ENCODE assay signal across 8 cellular contexts in genomic region chr1:39407496-39407888, GRCh38.
DNase-seq lines count a peak whose midpoint lies in the region; ATAC-seq, FAIRE-seq and TF ChIP-seq lines count a peak whose summit lies in the region.

No MANE protein-coding gene starts in this region.

- H3K4me1 Mint-ChIP-seq in activated CD8-positive, alpha-beta memory T cell treated with anti-CD3 and anti-CD28 coated beads, Interleukin-2, amount 10 ng/mL, durations not matched to agents 7 days and 5 days = peaks cover 65% of the 10 kb centered on the region
- H3K4me1 Mint-ChIP-seq in activated T-helper 17 cell treated with anti-CD3 and anti-CD28 coated beads, Interleukin-2, amount 50 U/mL, for 72 hours = peaks cover 59% of the 10 kb centered on the region

- H3K36me3 ChIP-seq in HepG2 (replicated peaks in 1 of 2; ENCODE audit: control insufficient read depth in 1 of 2, insufficient read depth in 2 of 2, low read length in 2 of 2) (peaks cover 0 to 2% of the 10 kb centered on the region in 2 experiments; a peak in 1 of 5 replicates), thyroid gland (no peaks in the 10 kb centered on the region)

- H3K9ac ChIP-seq in HepG2 (ENCODE audit: insufficient read depth, low read depth, low read length) = peak overlapping the region; percentile 98

- intact Hi-C loops in HepG2 (cut with micrococcal nuclease; ENCODE audit: unreplicated experiment) = loop anchor here (2.0 kb wide), 1 partner anchor 15 kb away; no protein-coding TSS in a partner anchor
- intact Hi-C loops in thyroid gland (cut with DNase I) = no loop called here

- TF ChIP-seq RAD21 in HepG2 (CRISPR knock-in tag; IDR thresholded peaks at IDR 0.05) = no peak

- TF ChIP-seq CTCF in HepG2 (CRISPR knock-in tag; IDR thresholded peaks at IDR 0.05) (no peak), thyroid gland (IDR thresholded peaks at IDR 0.05) (no peak)

- H2AFZ ChIP-seq in HepG2 (ENCODE audit: low read length) = no peak overlapping the region

- TF ChIP-seq POLR2A in HepG2 (IDR thresholded peaks at IDR 0.05; ENCODE audit: insufficient read depth in 1 of 2, low read depth in 2 of 2, low read length in 2 of 2) (no peak), thyroid gland (IDR thresholded peaks at IDR 0.05) (peak in 1 of 2 donors; percentile 22)

- peaks cover 25% of the 10 kb centered on the region for H4K20me1 ChIP-seq in HepG2 (ENCODE audit: insufficient read depth, low read length)

- peak overlapping the region; percentile 75 for H3K4me3 Mint-ChIP-seq in activated CD8-positive, alpha-beta memory T cell treated with anti-CD3 and anti-CD28 coated beads, Interleukin-2, amount 10 ng/mL, durations not matched to agents 7 days and 5 days
- peak overlapping the region; percentile 88 for H3K4me3 Mint-ChIP-seq in activated T-helper 17 cell treated with anti-CD3 and anti-CD28 coated beads, Interleukin-2, amount 50 U/mL, for 72 hours

- H3K27me3 Mint-ChIP-seq in activated CD8-positive, alpha-beta memory T cell treated with anti-CD3 and anti-CD28 coated beads, Interleukin-2, amount 10 ng/mL, durations not matched to agents 7 days and 5 days = no peaks in the 10 kb centered on the region
- H3K27me3 Mint-ChIP-seq in activated T-helper 17 cell treated with anti-CD3 and anti-CD28 coated beads, Interleukin-2, amount 50 U/mL, for 72 hours = no peaks in the 10 kb centered on the region

- H3K4me3 ChIP-seq in HepG2 (replicated peaks in 1 of 3; ENCODE audit: insufficient read depth in 1 of 3, low read depth in 2 of 3, low read length in 3 of 3) (peak overlapping the region; percentile 63 to 89 (median 88); a peak in 5 of 6 replicates), thyroid gland (replicated peaks in 1 of 3) (no peak overlapping the region)

- peaks cover 65% of the 10 kb centered on the region for H3K4me1 ChIP-seq in HepG2 (ENCODE audit: insufficient read depth, low read length)
- peaks cover 65 to 66% of the 10 kb centered on the region in 2 donors for H3K4me1 ChIP-seq in thyroid gland

- H3K9me3 ChIP-seq in HepG2 (ENCODE audit: low read length) (no peaks in the 10 kb centered on the region), thyroid gland (no peaks in the 10 kb centered on the region)

- no peaks in the 10 kb centered on the region for H3K9me3 Mint-ChIP-seq in activated CD8-positive, alpha-beta memory T cell treated with anti-CD3 and anti-CD28 coated beads, Interleukin-2, amount 10 ng/mL, durations not matched to agents 7 days and 5 days (ENCODE audit: low read depth)
- no peaks in the 10 kb centered on the region for H3K9me3 Mint-ChIP-seq in activated T-helper 17 cell treated with anti-CD3 and anti-CD28 coated beads, Interleukin-2, amount 50 U/mL, for 72 hours

- no TSS peak for BruUV-seq in HepG2 (replicated peaks; lab: Mats Ljungman, UMichigan)

- 3% methylated on average over 7 of the region's 7 CpGs for WGBS in HepG2 (ENCODE audit: low lambda C conversion rate)
- 36 to 38% methylated on average over 7 of the region's 7 CpGs for WGBS in thyroid gland, 2 donors

- in situ Hi-C loops in HepG2 (cut with HindIII; ENCODE audit: extremely low pct_ligation_motif_present, low pct_unique_long_range_greater_than_20kb) = no loop called here

- peaks cover 30% of the 10 kb centered on the region for H3K79me2 ChIP-seq in HepG2 (ENCODE audit: insufficient read depth, low read length)

- POLR2A ChIA-PET in HepG2 (lab: Yijun Ruan, JAX) = interaction anchor here (1.0 to 5.1 kb wide), 7 partner anchors 9 to 249 kb away, joined by 3 to 41 read pairs (median 9); no protein-coding TSS in a partner anchor

- DNase-seq in activated CD8-positive, alpha-beta memory T cell treated with anti-CD3 and anti-CD28 coated beads, Interleukin-2, amount 10 ng/mL, durations not matched to agents 7 days and 5 days = no peak
- DNase-seq in activated CD8-positive, alpha-beta memory T cell treated with anti-CD3 and anti-CD28 coated beads for 24 hours = no peak
- no peak for DNase-seq in HepG2 (ENCODE audit: low spot score)
- peak; percentile 49 to 56 for DNase-seq in thyroid gland
- no peak for DNase-seq in putamen (ENCODE audit: low spot score)
- DNase-seq in COLO829 (ENCODE audit: low spot score) = no peak

- CTCF ChIA-PET in activated CD8-positive, alpha-beta memory T cell treated with anti-CD3 and anti-CD28 coated beads, Interleukin-2, amount 10 ng/mL, durations not matched to agents 7 days and 5 days (lab: Charles Lee) = interaction anchor here (1.1 to 1.8 kb wide), 4 partner anchors 9 to 215 kb away, joined by 3 to 5 read pairs (median 4); no protein-coding TSS in a partner anchor
- CTCF ChIA-PET in HepG2 (lab: Yijun Ruan, JAX; ENCODE audit: low intra/inter-chr PET ratio, low total read pairs) = no interaction called here

- no peaks in the 10 kb centered on the region; a peak in 1 of 5 replicates for H3K27me3 ChIP-seq in HepG2 (ENCODE audit: control insufficient read depth in 1 of 2, insufficient read depth in 2 of 2, low read length in 2 of 2)
- no peaks in the 10 kb centered on the region for H3K27me3 ChIP-seq in thyroid gland

- FAIRE-seq in HepG2 (lab: Jason Lieb, UNC) = no peak

- no peak for ATAC-seq in activated CD8-positive, alpha-beta memory T cell treated with anti-CD3 and anti-CD28 coated beads, Interleukin-2, amount 10 ng/mL, durations not matched to agents 7 days and 5 days
- no peak for ATAC-seq in activated T-helper 17 cell treated with anti-CD3 and anti-CD28 coated beads, Interleukin-2, amount 50 U/mL, for 72 hours (replicated peaks)
- ATAC-seq in HepG2 (no peak), HG02571 (IDR thresholded peaks at IDR 0.05; ENCODE audit: unreplicated experiment) (no peak)

- H3K4me2 ChIP-seq in HepG2 (ENCODE audit: low read depth, low read length) = peak overlapping the region; percentile 82

- no peak overlapping the region for H3K27ac Mint-ChIP-seq in activated CD8-positive, alpha-beta memory T cell treated with anti-CD3 and anti-CD28 coated beads, Interleukin-2, amount 10 ng/mL, durations not matched to agents 7 days and 5 days
- H3K27ac Mint-ChIP-seq in activated T-helper 17 cell treated with anti-CD3 and anti-CD28 coated beads, Interleukin-2, amount 50 U/mL, for 72 hours = peak overlapping the region; percentile 81

- TF ChIP-seq EP300 in HepG2 (IDR thresholded peaks at IDR 0.05; ENCODE audit: low read depth in 2 of 2, low read length in 2 of 2) (no peak), HepG2 (CRISPR knock-in tag; IDR thresholded peaks at IDR 0.05; ENCODE audit: borderline replicate concordance) (no peak)

- peaks cover 22% of the 10 kb centered on the region for H3K36me3 Mint-ChIP-seq in activated CD8-positive, alpha-beta memory T cell treated with anti-CD3 and anti-CD28 coated beads, Interleukin-2, amount 10 ng/mL, durations not matched to agents 7 days and 5 days
- peaks cover 73% of the 10 kb centered on the region for H3K36me3 Mint-ChIP-seq in activated T-helper 17 cell treated with anti-CD3 and anti-CD28 coated beads, Interleukin-2, amount 50 U/mL, for 72 hours (ENCODE audit: low read depth)

- peak overlapping the region; percentile 97 for H3K27ac ChIP-seq in HepG2 (ENCODE audit: extremely low read length, insufficient read depth, low read length)
- peak overlapping the region; percentile 89 to 95 (median 94) for H3K27ac ChIP-seq in thyroid gland

TF ChIP-seq in HepG2, 621 proteins besides CTCF, POLR2A, EP300 and RAD21 (continues in another document):
- TF ChIP-seq MEF2D (CRISPR knock-in tag; IDR thresholded peaks at IDR 0.05) (peak; percentile 7; the same call in 1 of the 2 replicates), HINFP (CRISPR knock-in tag; IDR thresholded peaks at IDR 0.05; ENCODE audit: low read depth) (0 out of 2 replicates have a peak, but pooled peaks have one; percentile 3), HMG20B (CRISPR knock-in tag; conservative IDR thresholded peaks at IDR 0.05) (no peak), ZNF414 (CRISPR knock-in tag; IDR thresholded peaks at IDR 0.05) (no peak), PCBP1 (IDR thresholded peaks at IDR 0.05; ENCODE audit: borderline replicate concordance, low read depth, low read length) (no peak), KLF12 (CRISPR knock-in tag; IDR thresholded peaks at IDR 0.05; ENCODE audit: borderline replicate concordance) (0 out of 2 replicates have a peak, but pooled peaks have one; percentile 27), ZNF615 (CRISPR knock-in tag; IDR thresholded peaks at IDR 0.05; ENCODE audit: borderline replicate concordance) (no peak), KDM2A (CRISPR knock-in tag; IDR thresholded peaks at IDR 0.05; ENCODE audit: borderline replicate concordance, low read depth) (no peak), PREB (CRISPR knock-in tag; IDR thresholded peaks at IDR 0.05) (no peak), MXD4 (CRISPR knock-in tag; IDR thresholded peaks at IDR 0.05) (0 out of 2 replicates have a peak, but pooled peaks have one; percentile 21), ZNF317 (CRISPR knock-in tag; IDR thresholded peaks at IDR 0.05) (no peak)

Comparison
In these comparisons a context has a peak if more than half of its experiments do, and no peak if none do; other contexts are left out.
1. DNase-seq: peak in thyroid gland (2 of 2); none in activated CD8-positive, alpha-beta memory T cell treated with anti-CD3 and anti-CD28 coated beads, Interleukin-2, amount 10 ng/mL, durations not matched to agents 7 days and 5 days (single experiment), activated CD8-positive, alpha-beta memory T cell treated with anti-CD3 and anti-CD28 coated beads for 24 hours (single experiment), HepG2 (single experiment), putamen (single experiment) and COLO829 (single experiment).
2. H3K4me3 ChIP-seq: peak in HepG2 (3 of 3); none in thyroid gland (0 of 3).